In genomic region chr7:132218876-132219275, GRCh38 we compare ENCODE assay signal across 1 cellular context.
TF ChIP-seq lines count a peak whose summit lies in the region.

No MANE protein-coding gene starts in this region.

TF ChIP-seq in HepG2, 621 proteins besides CTCF, POLR2A, EP300 and RAD21 (continued from another document and continues in another):
- no peak for TF ChIP-seq PRDM10 (CRISPR knock-in tag; IDR thresholded peaks at IDR 0.05; ENCODE audit: low read depth)
- TF ChIP-seq ELF3 (CRISPR knock-in tag; IDR thresholded peaks at IDR 0.05): peak; percentile 79
- TF ChIP-seq ZNF878 (CRISPR knock-in tag; IDR thresholded peaks at IDR 0.05): no peak
- TF ChIP-seq FOXO1 (CRISPR knock-in tag; IDR thresholded peaks at IDR 0.05): peak; percentile 82; the same call in 1 of the 2 replicates
- no peak for TF ChIP-seq ATF3 (CRISPR knock-in tag; IDR thresholded peaks at IDR 0.05)
- no peak for TF ChIP-seq SMC3 (IDR thresholded peaks at IDR 0.05; ENCODE audit: low read length)
- no peak for TF ChIP-seq SRSF4 (IDR thresholded peaks at IDR 0.05; ENCODE audit: low read depth, low read length, poor library complexity, severe bottlenecking)
- TF ChIP-seq PRPF4 (IDR thresholded peaks at IDR 0.05; ENCODE audit: low read depth, low read length, poor library complexity, severe bottlenecking): no peak
- no peak for TF ChIP-seq TBX3 (IDR thresholded peaks at IDR 0.05; ENCODE audit: borderline replicate concordance)
- TF ChIP-seq NPAS2 (CRISPR knock-in tag; IDR thresholded peaks at IDR 0.05; ENCODE audit: borderline replicate concordance): no peak
- TF ChIP-seq CHD4 (IDR thresholded peaks at IDR 0.05; ENCODE audit: borderline replicate concordance, low read length): no peak
- TF ChIP-seq TP53 (CRISPR knock-in tag; conservative IDR thresholded peaks at IDR 0.05): no peak
- peak; percentile 28; the same call in 1 of the 2 replicates for TF ChIP-seq SALL1 (CRISPR knock-in tag; IDR thresholded peaks at IDR 0.05)
- no peak for TF ChIP-seq GRHL1 (CRISPR knock-in tag; conservative IDR thresholded peaks at IDR 0.05)
- no peak for TF ChIP-seq ZNF280D (CRISPR knock-in tag; IDR thresholded peaks at IDR 0.05)
- TF ChIP-seq ZNF331 (CRISPR knock-in tag; IDR thresholded peaks at IDR 0.05): peak; percentile 65
- no peak for TF ChIP-seq ZBTB10 (CRISPR knock-in tag; IDR thresholded peaks at IDR 0.05; ENCODE audit: borderline replicate concordance)
- no peak for TF ChIP-seq MAFG (CRISPR knock-in tag; IDR thresholded peaks at IDR 0.05)
- no peak for TF ChIP-seq DZIP1 (CRISPR knock-in tag; IDR thresholded peaks at IDR 0.05)
- TF ChIP-seq ZNF234 (CRISPR knock-in tag; conservative IDR thresholded peaks at IDR 0.05): no peak
- no peak for TF ChIP-seq REPIN1 (CRISPR knock-in tag; IDR thresholded peaks at IDR 0.05; ENCODE audit: borderline replicate concordance, low read depth)
- 0 out of 2 replicates have a peak, but pooled peaks have one; percentile 41 for TF ChIP-seq HNF1A (IDR thresholded peaks at IDR 0.05; ENCODE audit: low read depth)
- TF ChIP-seq HNF1A (CRISPR knock-in tag; IDR thresholded peaks at IDR 0.05; ENCODE audit: borderline replicate concordance): peak; percentile 39; the same call in 1 of the 2 replicates
- no peak for TF ChIP-seq ZNF570 (CRISPR knock-in tag; IDR thresholded peaks at IDR 0.05; ENCODE audit: borderline replicate concordance)
- TF ChIP-seq LCORL (IDR thresholded peaks at IDR 0.05): no peak
- TF ChIP-seq LCORL (CRISPR knock-in tag; IDR thresholded peaks at IDR 0.05): 0 out of 2 replicates have a peak, but pooled peaks have one; percentile 25
- no peak for TF ChIP-seq ZMYM3 (CRISPR knock-in tag; IDR thresholded peaks at IDR 0.05)
- no peak for TF ChIP-seq ZMYM4 (CRISPR knock-in tag; IDR thresholded peaks at IDR 0.05)
- peak; percentile 59; the same call in 1 of the 2 replicates for TF ChIP-seq ZNF317 (CRISPR knock-in tag; IDR thresholded peaks at IDR 0.05)
- no peak for TF ChIP-seq CREB1 (IDR thresholded peaks at IDR 0.05)
- 0 out of 2 replicates have a peak, but pooled peaks have one; percentile 41 for TF ChIP-seq CREB1 (CRISPR knock-in tag; IDR thresholded peaks at IDR 0.05)
- no peak for TF ChIP-seq XBP1 (CRISPR knock-in tag; IDR thresholded peaks at IDR 0.05)
- TF ChIP-seq RNF2 (conservative IDR thresholded peaks at IDR 0.05; ENCODE audit: low read depth): no peak
- no peak for TF ChIP-seq RARG (CRISPR knock-in tag; IDR thresholded peaks at IDR 0.05; ENCODE audit: low read depth)
